8 cellular contexts compared by ENCODE assay signal in the genomic region with DNA sequence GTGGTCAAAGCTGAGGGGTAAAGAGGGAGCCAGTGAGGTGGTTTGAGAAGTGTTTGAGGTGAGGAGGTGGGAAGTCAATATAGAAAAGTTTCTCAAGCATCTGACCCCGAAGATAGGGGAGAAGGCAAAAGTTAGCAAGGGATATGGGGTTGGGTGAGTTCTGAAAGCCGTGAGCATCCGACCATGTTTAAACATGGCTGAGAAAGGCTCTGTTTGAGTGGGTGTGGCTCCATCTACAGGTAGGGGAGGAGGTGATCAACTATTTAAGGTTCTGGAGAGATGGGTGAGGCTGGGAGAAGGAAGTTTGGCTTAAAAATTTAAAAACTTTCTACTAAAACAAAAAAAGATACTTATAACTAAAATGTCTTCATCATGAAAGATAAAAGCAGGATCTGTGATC.
DNase-seq lines count a peak whose midpoint lies in the region; ATAC-seq and TF ChIP-seq lines count a peak whose summit lies in the region.

No MANE protein-coding gene starts in this region.

- TF ChIP-seq CTCF in right atrium auricular region (IDR thresholded peaks at IDR 0.05) = no peak

- no peaks in the 10 kb centered on the region for H3K4me1 Mint-ChIP-seq in activated CD4-positive, alpha-beta T cell treated with anti-CD3 and anti-CD28 coated beads for 36 hours

- H3K4me3 ChIP-seq in right atrium auricular region = no peak overlapping the region

- H3K36me3 Mint-ChIP-seq in activated CD4-positive, alpha-beta T cell treated with anti-CD3 and anti-CD28 coated beads for 36 hours (ENCODE audit: low read depth) = no peaks in the 10 kb centered on the region

- H3K27me3 ChIP-seq in right atrium auricular region = no peaks in the 10 kb centered on the region

- H3K4me1 ChIP-seq in right atrium auricular region = no peaks in the 10 kb centered on the region

- CTCF ChIA-PET in activated CD4-positive, alpha-beta T cell treated with anti-CD3 and anti-CD28 coated beads for 36 hours (lab: Charles Lee) = interaction anchor here (0.7 to 1.7 kb wide), 6 partner anchors 60 to 179 kb away, joined by 3 to 7 read pairs (median 4); no protein-coding TSS in a partner anchor

- DNase-seq in activated CD4-positive, alpha-beta T cell treated with anti-CD3 and anti-CD28 coated beads for 36 hours = peak; percentile 63
- no peak for DNase-seq in activated CD4-positive, alpha-beta T cell treated with anti-CD3 and anti-CD28 coated beads, Interleukin-2, amount 50 U/mL, for 1 hour
- DNase-seq in NCI-H510A treated with DMSO at 0.1 percent for 48 hours (lab: John Stamatoyannopoulos, UW) (peak; percentile 26), dermis blood vessel endothelial cell (peak; percentile 36), right atrium auricular region (ENCODE audit: low spot score) (no peak)
- peak; percentile 24 for DNase-seq in stimulated activated CD4-positive, alpha-beta T cell treated with anti-CD3 and anti-CD28 coated beads, Interleukin-4, amount 100 ng/mL, for 24 hours

- H3K27ac ChIP-seq in right atrium auricular region = no peak overlapping the region

- H3K36me3 ChIP-seq in right atrium auricular region = no peaks in the 10 kb centered on the region

- H3K4me3 Mint-ChIP-seq in activated CD4-positive, alpha-beta T cell treated with anti-CD3 and anti-CD28 coated beads for 36 hours = no peak overlapping the region

- peaks cover 3% of the 10 kb centered on the region for H3K9me3 Mint-ChIP-seq in activated CD4-positive, alpha-beta T cell treated with anti-CD3 and anti-CD28 coated beads for 36 hours (ENCODE audit: low read depth)

- POLR2A ChIA-PET in activated CD4-positive, alpha-beta T cell treated with anti-CD3 and anti-CD28 coated beads for 36 hours (lab: Charles Lee) = no interaction called here

- peak; percentile 78 for ATAC-seq in activated CD4-positive, alpha-beta T cell treated with anti-CD3 and anti-CD28 coated beads for 36 hours
- no peak for ATAC-seq in HG02759 (IDR thresholded peaks at IDR 0.05; ENCODE audit: unreplicated experiment)
- ATAC-seq in GM18909 (IDR thresholded peaks at IDR 0.05; ENCODE audit: poor library complexity, unreplicated experiment) = no peak

- peaks cover 34% of the 10 kb centered on the region for H3K27me3 Mint-ChIP-seq in activated CD4-positive, alpha-beta T cell treated with anti-CD3 and anti-CD28 coated beads for 36 hours

- no peaks in the 10 kb centered on the region for H3K9me3 ChIP-seq in right atrium auricular region

- intact Hi-C loops in activated CD4-positive, alpha-beta T cell treated with anti-CD3 and anti-CD28 coated beads for 36 hours (cut with DNase I, micrococcal nuclease) = loop anchor here in 1 of 2 experiments (5.0 kb wide), 2 partner anchors 180 to 475 kb away; no protein-coding TSS in a partner anchor

- no peak overlapping the region for H3K27ac Mint-ChIP-seq in activated CD4-positive, alpha-beta T cell treated with anti-CD3 and anti-CD28 coated beads for 36 hours

Comparison
In these comparisons a context has a peak if more than half of its experiments do, and no peak if none do; other contexts are left out.
1. DNase-seq: peak in activated CD4-positive, alpha-beta T cell treated with anti-CD3 and anti-CD28 coated beads for 36 hours (single experiment), NCI-H510A treated with DMSO at 0.1 percent for 48 hours (single experiment), dermis blood vessel endothelial cell (single experiment) and stimulated activated CD4-positive, alpha-beta T cell treated with anti-CD3 and anti-CD28 coated beads, Interleukin-4, amount 100 ng/mL, for 24 hours (single experiment); none in activated CD4-positive, alpha-beta T cell treated with anti-CD3 and anti-CD28 coated beads, Interleukin-2, amount 50 U/mL, for 1 hour (single experiment) and right atrium auricular region (single experiment).